1 cellular context compared by ENCODE assay signal in genomic region chr16:18782697-18783429, GRCh38.
TF ChIP-seq lines count a peak whose summit lies in the region.

No MANE protein-coding gene starts in this region.

TF ChIP-seq in A549, 52 proteins besides CTCF, POLR2A, EP300 and RAD21:
- TF ChIP-seq ZC3H11A (IDR thresholded peaks at IDR 0.05) (no peak), TP53 (CRISPR knock-in tag; IDR thresholded peaks at IDR 0.05) (peak; percentile 26; the same call in 1 of the 2 replicates)
